11 cellular contexts compared by ENCODE assay signal in the genomic region with DNA sequence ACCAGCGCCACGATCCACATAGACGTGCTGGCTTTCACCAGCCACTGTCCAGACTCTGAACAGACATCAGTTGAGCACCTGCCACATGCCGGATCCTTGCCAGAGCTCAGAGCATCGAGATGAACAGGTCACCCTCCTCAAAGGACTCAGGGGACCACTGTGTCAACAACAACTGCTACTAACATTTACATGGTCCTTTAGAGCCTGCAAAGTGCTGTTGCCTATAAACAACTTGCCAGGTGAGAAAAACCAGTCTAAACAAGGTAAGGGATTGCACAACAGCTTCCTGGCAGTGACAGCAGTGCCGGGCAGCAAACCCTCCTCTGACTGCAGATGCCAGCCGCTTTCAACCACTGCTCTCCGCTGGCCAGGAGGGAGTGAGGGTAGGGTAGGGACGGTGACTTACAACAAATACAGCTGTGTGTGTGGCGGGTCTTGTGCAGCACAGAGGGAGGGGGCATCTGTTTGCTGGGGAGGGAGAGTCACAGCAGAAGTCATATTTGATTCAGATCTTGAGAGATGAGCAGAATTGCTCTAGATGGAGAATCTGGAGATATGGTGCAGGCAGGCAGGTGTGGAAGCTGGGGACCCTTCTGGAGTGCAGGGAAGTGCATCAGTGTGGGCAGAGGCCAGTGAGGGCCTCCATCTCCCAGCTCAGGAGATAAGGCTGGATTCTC. TPM values are rescaled to one million over a fixed set of nuclear protein-coding genes. Genes with fewer than 3 reads are reported as not detected.
DNase-seq lines count a peak whose midpoint lies in the region; TF ChIP-seq lines count a peak whose summit lies in the region.
"Had no signal": no experiment of that assay in that cellular context is flagged by ENCODE, and none has a peak within 500 bp of the region (broad histone marks: within the 10 kb centered on the region; RNA-seq: fewer than 3 reads in every experiment).

No MANE protein-coding gene starts in this region.

- no peaks in the 10 kb centered on the region for H3K36me3 Mint-ChIP-seq in activated T-helper 2 cell treated with anti-CD3 and anti-CD28 coated beads, Interferon-gamma antibody, Interleukin-2, Interleukin-4, amounts not matched to agents 10 μg/mL and 5 μg/mL and 100 μg/mL, durations not matched to agents 14 hours and 24 hours and 36 hours (ENCODE audit: low read depth)

- TF ChIP-seq EP300 in esophagus muscularis mucosa (IDR thresholded peaks at IDR 0.05): peak; percentile 60

- H3K4me1 Mint-ChIP-seq in activated T-helper 2 cell treated with anti-CD3 and anti-CD28 coated beads, Interferon-gamma antibody, Interleukin-2, Interleukin-4, amounts not matched to agents 10 μg/mL and 5 μg/mL and 100 μg/mL, durations not matched to agents 14 hours and 24 hours and 36 hours (ENCODE audit: low read depth): no peaks in the 10 kb centered on the region

- H2AFZ ChIP-seq in parathyroid adenoma: peak overlapping the region; percentile 81

- H3K9me3 ChIP-seq in esophagus muscularis mucosa (no peaks in the 10 kb centered on the region), parathyroid adenoma (ENCODE audit: control insufficient read depth, low read length) (no peaks in the 10 kb centered on the region)

- no peak for TF ChIP-seq POLR2A in esophagus muscularis mucosa (IDR thresholded peaks at IDR 0.05; ENCODE audit: low read depth)

- peak overlapping the region; percentile 1 for H3K4me2 ChIP-seq in parathyroid adenoma (ENCODE audit: low read length)

- H3K27me3 Mint-ChIP-seq in activated T-helper 2 cell treated with anti-CD3 and anti-CD28 coated beads, Interferon-gamma antibody, Interleukin-2, Interleukin-4, amounts not matched to agents 10 μg/mL and 5 μg/mL and 100 μg/mL, durations not matched to agents 14 hours and 24 hours and 36 hours (ENCODE audit: low read depth): peaks cover 7% of the 10 kb centered on the region

- H3K27ac ChIP-seq in esophagus muscularis mucosa (replicated peaks in 1 of 4) (peak overlapping the region in 1 of 4 donors; percentile 14), parathyroid adenoma (peak overlapping the region; percentile 75)

- no peak overlapping the region for H3K9ac ChIP-seq in parathyroid adenoma

- no peaks in the 10 kb centered on the region for H3K9me3 Mint-ChIP-seq in activated T-helper 2 cell treated with anti-CD3 and anti-CD28 coated beads, Interferon-gamma antibody, Interleukin-2, Interleukin-4, amounts not matched to agents 10 μg/mL and 5 μg/mL and 100 μg/mL, durations not matched to agents 14 hours and 24 hours and 36 hours
- H3K9me3 Mint-ChIP-seq: nephron had no signal

- intact Hi-C loops in esophagus muscularis mucosa (cut with DNase I): no loop called here
- intact Hi-C loops in activated T-helper 2 cell treated with anti-CD3 and anti-CD28 coated beads, Interferon-gamma antibody, Interleukin-2, Interleukin-4, amounts not matched to agents 10 μg/mL and 5 μg/mL and 100 μg/mL, durations not matched to agents 14 hours and 24 hours and 36 hours (cut with micrococcal nuclease): no loop called here

- H3K27me3 ChIP-seq in esophagus muscularis mucosa: no peaks in the 10 kb centered on the region
- H3K27me3 ChIP-seq in parathyroid adenoma (ENCODE audit: control insufficient read depth, insufficient read depth, low read length): no peaks in the 10 kb centered on the region

- H3K27ac Mint-ChIP-seq in activated T-helper 2 cell treated with anti-CD3 and anti-CD28 coated beads, Interferon-gamma antibody, Interleukin-2, Interleukin-4, amounts not matched to agents 10 μg/mL and 5 μg/mL and 100 μg/mL, durations not matched to agents 14 hours and 24 hours and 36 hours: no peak overlapping the region
- H3K27ac Mint-ChIP-seq: activated CD4-positive, alpha-beta T cell treated with anti-CD3 and anti-CD28 coated beads for 36 hours had no signal

- H3K4me1 ChIP-seq in esophagus muscularis mucosa (peaks cover 0 to 23% (median 13%) of the 10 kb centered on the region in 4 donors), parathyroid adenoma (peaks cover 13% of the 10 kb centered on the region)

- no peak for TF ChIP-seq CTCF in esophagus muscularis mucosa (IDR thresholded peaks at IDR 0.05)
- no peak for TF ChIP-seq CTCF in parathyroid adenoma (IDR thresholded peaks at IDR 0.05)

- 62% methylated on average over 10 of the region's 10 CpGs for WGBS in esophagus muscularis mucosa

- no peak overlapping the region for H3K4me3 ChIP-seq in esophagus muscularis mucosa
- H3K4me3 ChIP-seq in parathyroid adenoma (ENCODE audit: low read depth, low read length): no peak overlapping the region

- H3K4me3 Mint-ChIP-seq in activated T-helper 2 cell treated with anti-CD3 and anti-CD28 coated beads, Interferon-gamma antibody, Interleukin-2, Interleukin-4, amounts not matched to agents 10 μg/mL and 5 μg/mL and 100 μg/mL, durations not matched to agents 14 hours and 24 hours and 36 hours (ENCODE audit: low read depth): no peak overlapping the region
- H3K4me3 Mint-ChIP-seq: activated CD4-positive, alpha-beta T cell treated with anti-CD3 and anti-CD28 coated beads for 36 hours; nephron had no signal

- H3K36me3 ChIP-seq in esophagus muscularis mucosa (peaks cover 3 to 14% (median 11%) of the 10 kb centered on the region in 4 donors), parathyroid adenoma (ENCODE audit: control insufficient read depth, insufficient read depth, low read length) (no peaks in the 10 kb centered on the region)

- peak; percentile 87 for DNase-seq in HPDE6-E6E7 (ENCODE audit: extremely low spot score)
- DNase-seq in NCI-H345 treated with DMSO at 0.1 percent for 48 hours (lab: John Stamatoyannopoulos, UW; ENCODE audit: unreplicated experiment): peak; percentile 92
- DNase-seq in esophagus muscularis mucosa (ENCODE audit: extremely low spot score): peak; percentile 91
- DNase-seq in stimulated activated naive CD4-positive, alpha-beta T cell treated with Interleukin-2 at 50 U/mL for 16 hours (lab: John Stamatoyannopoulos, UW): no peak
- no peak for DNase-seq in activated CD4-positive, alpha-beta T cell treated with anti-CD3 and anti-CD28 coated beads, Interleukin-2, amount 50 U/mL, for 4 hours
- DNase-seq in NCI-H2227 (lab: John Stamatoyannopoulos, UW; ENCODE audit: unreplicated experiment): no peak
- no peak for DNase-seq in activated T-helper 2 cell treated with anti-CD3 and anti-CD28 coated beads, Interferon-gamma antibody, Interleukin-2, Interleukin-4, amounts not matched to agents 10 μg/mL and 5 μg/mL and 100 μg/mL, durations not matched to agents 14 hours and 24 hours and 36 hours (ENCODE audit: low spot score)
- DNase-seq: activated CD4-positive, alpha-beta T cell treated with anti-CD3 and anti-CD28 coated beads for 36 hours; amniotic stem cell had no signal

- H3K79me2 ChIP-seq in parathyroid adenoma: no peaks in the 10 kb centered on the region

RNA-seq across cellular contexts. Expression of a gene that starts 32.8 kb away (rescaled TPM):
- 100 to 1,000 TPM in 3 of 4 donors, 10 to 100 TPM in 1; 98.5 to 187 (median 163) TPM for total RNA-seq in esophagus muscularis mucosa
- 52.8 and 60.5 TPM in 2 replicates for total RNA-seq in activated T-helper 2 cell treated with anti-CD3 and anti-CD28 coated beads, Interferon-gamma antibody, Interleukin-2, Interleukin-4, amounts not matched to agents 10 μg/mL and 5 μg/mL and 100 μg/mL, durations not matched to agents 14 hours and 24 hours and 36 hours

Comparison
In these comparisons a context has a peak if more than half of its experiments do, and no peak if none do; other contexts are left out.
1. DNase-seq: peak in HPDE6-E6E7 (single experiment), NCI-H345 treated with DMSO at 0.1 percent for 48 hours (single experiment) and esophagus muscularis mucosa (single experiment); none in stimulated activated naive CD4-positive, alpha-beta T cell treated with Interleukin-2 at 50 U/mL for 16 hours (single experiment), activated CD4-positive, alpha-beta T cell treated with anti-CD3 and anti-CD28 coated beads, Interleukin-2, amount 50 U/mL, for 4 hours (0 of 2), NCI-H2227 (single experiment) and activated T-helper 2 cell treated with anti-CD3 and anti-CD28 coated beads, Interferon-gamma antibody, Interleukin-2, Interleukin-4, amounts not matched to agents 10 μg/mL and 5 μg/mL and 100 μg/mL, durations not matched to agents 14 hours and 24 hours and 36 hours (single experiment).